In the genomic region with DNA sequence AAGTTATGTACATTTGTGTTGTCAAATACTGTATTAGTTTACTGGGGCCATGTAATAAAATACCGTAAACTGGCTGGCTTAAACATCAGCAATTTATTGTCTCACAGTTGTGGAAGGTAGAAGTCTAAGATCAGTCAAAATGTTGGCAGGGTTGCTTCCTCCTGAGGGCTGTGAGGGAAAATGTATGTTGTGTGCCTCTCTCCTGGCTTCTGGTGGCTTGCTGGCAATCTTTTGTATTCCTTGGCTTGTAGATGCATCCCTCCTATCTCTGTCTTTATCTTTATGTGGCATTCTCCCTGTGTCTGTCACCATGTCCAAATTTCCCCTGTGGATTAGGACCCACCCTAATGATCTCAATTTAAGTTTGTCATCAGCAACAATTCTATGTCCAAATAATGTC, we compare ENCODE assay signal across 29 cellular contexts.
"Had no signal": no experiment of that assay in that cellular context is flagged by ENCODE, and none has a peak within 500 bp of the region (broad histone marks: within the 10 kb centered on the region; RNA-seq: fewer than 3 reads in every experiment).

No MANE protein-coding gene starts in this region.

- H3K27ac Mint-ChIP-seq: naive thymus-derived CD4-positive, alpha-beta T cell; natural killer cell treated with Interleukin-12 subunit alpha and Interleukin-12 subunit beta and Interleukin-15 and Interleukin-18, amount 100 ng/mL, for 72 hours; stimulated activated naive CD8-positive, alpha-beta T cell treated with anti-CD3 and anti-CD28 coated beads, Interleukin-15, Interleukin-2, amounts not matched to agents 100 ng/mL and 50 ng/mL, for 24 hours; type B pancreatic cell had no signal

- H3K27me3 Mint-ChIP-seq: naive thymus-derived CD4-positive, alpha-beta T cell; natural killer cell treated with Interleukin-12 subunit alpha and Interleukin-12 subunit beta and Interleukin-15 and Interleukin-18, amount 100 ng/mL, for 72 hours; stimulated activated naive CD8-positive, alpha-beta T cell treated with anti-CD3 and anti-CD28 coated beads, Interleukin-15, Interleukin-2, amounts not matched to agents 100 ng/mL and 50 ng/mL, for 24 hours; type B pancreatic cell had no signal

- H3K36me3 ChIP-seq: pancreas, prostate gland had no signal

- H3K27me3 ChIP-seq: left lung, pancreas, suprapubic skin, tibial artery, vagina had no signal

- ATAC-seq: left colon; left lung; lower lobe of right lung; mucosa of descending colon; naive thymus-derived CD4-positive, alpha-beta T cell; natural killer cell treated with Interleukin-12 subunit alpha and Interleukin-12 subunit beta and Interleukin-15 and Interleukin-18, amount 100 ng/mL, for 72 hours; pancreas; right cardiac atrium; sciatic nerve had no signal

- DNase-seq: hypothalamus; immature natural killer cell; kidney; left colon; left lung; lower lobe of right lung; mammary epithelial cell; midbrain; mucosa of descending colon; naive thymus-derived CD4-positive, alpha-beta T cell; pancreas; posterior cingulate gyrus; retina; right cardiac atrium; stimulated activated CD4-positive, alpha-beta T cell treated with anti-CD3 and anti-CD28 coated beads, Interleukin-12 subunit alpha, Interleukin-12 subunit beta, amount 100 ng/mL, for 4 hours; stimulated activated CD4-positive, alpha-beta T cell treated with anti-CD3 and anti-CD28 coated beads, Interleukin-15, amount 100 ng/mL, for 24 hours; stimulated activated CD4-positive, alpha-beta T cell treated with anti-CD3 and anti-CD28 coated beads, Interleukin-2, amount 100 ng/mL, for 24 hours; stimulated activated CD4-positive, alpha-beta T cell treated with anti-CD3 and anti-CD28 coated beads, Interleukin-4, amount 100 ng/mL, for 1 hour; stimulated activated naive CD4-positive, alpha-beta T cell; tibial artery had no signal

- H3K27ac ChIP-seq: left lung, lower lobe of right lung, pancreas, prostate gland, skin epidermis, suprapubic skin, thoracic aorta, tibial artery, vagina had no signal

- H3K4me1 ChIP-seq: left lung, lower lobe of right lung, pancreas, prostate gland, suprapubic skin, tibial artery, vagina had no signal

- H3K9me3 ChIP-seq: left lung, lower lobe of right lung, mucosa of descending colon, pancreas, prostate gland, suprapubic skin, thoracic aorta, tibial artery, vagina had no signal

- H3K9me3 Mint-ChIP-seq: immature natural killer cell; naive thymus-derived CD4-positive, alpha-beta T cell; natural killer cell treated with Interleukin-12 subunit alpha and Interleukin-12 subunit beta and Interleukin-15 and Interleukin-18, amount 100 ng/mL, for 72 hours; stimulated activated naive CD8-positive, alpha-beta T cell treated with anti-CD3 and anti-CD28 coated beads, Interleukin-15, Interleukin-2, amounts not matched to agents 100 ng/mL and 50 ng/mL, for 24 hours; type B pancreatic cell had no signal

- H3K4me3 ChIP-seq: left lung, lower lobe of right lung, mucosa of descending colon, pancreas, prostate gland, skin epidermis, suprapubic skin, thoracic aorta, tibial artery, vagina had no signal

- H3K4me3 Mint-ChIP-seq: immature natural killer cell; naive thymus-derived CD4-positive, alpha-beta T cell; natural killer cell treated with Interleukin-12 subunit alpha and Interleukin-12 subunit beta and Interleukin-15 and Interleukin-18, amount 100 ng/mL, for 72 hours; stimulated activated naive CD8-positive, alpha-beta T cell treated with anti-CD3 and anti-CD28 coated beads, Interleukin-15, Interleukin-2, amounts not matched to agents 100 ng/mL and 50 ng/mL, for 24 hours; type B pancreatic cell had no signal
